In the genomic region with DNA sequence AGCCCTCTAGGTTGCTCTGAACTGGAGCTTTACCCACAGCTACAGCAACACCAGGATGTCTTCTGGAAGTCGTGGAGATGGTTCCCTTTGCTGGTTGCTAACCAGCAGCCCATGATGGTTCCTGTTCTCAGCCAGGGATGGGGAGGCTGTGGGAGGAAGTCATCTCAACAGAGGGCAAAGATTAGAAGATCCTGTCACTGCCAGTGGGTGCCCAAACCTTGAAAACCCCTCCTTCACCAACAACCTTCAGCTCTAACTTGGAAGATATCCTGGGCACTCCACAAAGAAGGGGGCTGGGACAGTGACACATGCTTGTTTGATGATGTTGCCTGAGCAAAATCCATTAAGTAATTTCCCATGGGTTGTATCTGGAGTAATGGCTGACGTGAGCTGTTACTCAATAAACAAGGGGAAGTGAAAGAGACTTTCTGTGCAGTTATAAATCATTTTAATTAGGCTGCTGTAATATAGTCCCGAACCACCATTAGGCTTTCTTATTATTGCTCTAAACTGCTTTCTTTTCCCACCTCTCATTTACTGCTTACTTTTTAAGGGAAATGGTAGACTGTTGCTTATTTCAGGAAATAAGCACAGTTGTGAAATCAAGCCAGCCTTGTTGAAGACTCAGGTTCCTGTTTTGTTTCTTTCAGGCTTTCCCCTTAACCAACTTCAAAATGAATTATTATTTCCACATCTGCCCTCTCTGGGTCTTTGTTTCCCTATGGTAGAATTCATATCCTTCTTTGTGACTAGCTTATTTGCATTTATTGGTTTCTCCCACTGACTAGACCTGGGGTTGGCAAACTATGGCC, we compare ENCODE assay signal across 8 cellular contexts.
DNase-seq lines count a peak whose midpoint lies in the region; ATAC-seq and TF ChIP-seq lines count a peak whose summit lies in the region.

No MANE protein-coding gene starts in this region.

- no peak overlapping the region for H3K9ac ChIP-seq in SK-N-MC (ENCODE audit: insufficient read length)

- no peaks in the 10 kb centered on the region for H3K4me1 ChIP-seq in lung (ENCODE audit: control insufficient read depth in 2 of 2, insufficient read depth in 2 of 2, low read length in 2 of 2)

- no peaks in the 10 kb centered on the region for H3K27me3 Mint-ChIP-seq in Calu3 (ENCODE audit: unreplicated experiment)

- peak; percentile 77 for ATAC-seq in HG02642 (IDR thresholded peaks at IDR 0.05; ENCODE audit: poor library complexity, unreplicated experiment)
- peak; percentile 60 for ATAC-seq in lung (ENCODE audit: insufficient read depth, low FRiP score)

- TF ChIP-seq POLR2A in erythroblast (IDR thresholded peaks at IDR 0.05; ENCODE audit: low read length), result no peak

- no peaks in the 10 kb centered on the region for H3K9me3 Mint-ChIP-seq in Calu3 (ENCODE audit: low read depth, unreplicated experiment)

- no peak overlapping the region for H3K4me3 Mint-ChIP-seq in Calu3 (ENCODE audit: low read depth, unreplicated experiment)

- H3K4me3 ChIP-seq in SK-N-MC (no peak overlapping the region), lung (no peak overlapping the region)

- H3K9me3 ChIP-seq in SK-N-MC (ENCODE audit: low read depth, low read length) (no peaks in the 10 kb centered on the region), lung (ENCODE audit: control insufficient read depth in 2 of 2, insufficient read depth in 1 of 2, low read length in 1 of 2) (peaks cover 0 to 3% of the 10 kb centered on the region in 2 donors)

- H3K27ac Mint-ChIP-seq in Calu3 (ENCODE audit: unreplicated experiment), result no peak overlapping the region

- CTCF ChIA-PET in Calu3 (lab: Charles Lee), result interaction anchor here (1.0 kb wide), 1 partner anchor 51 kb away, joined by 3 read pairs; no protein-coding TSS in a partner anchor

- H3K36me3 ChIP-seq in SK-N-MC (ENCODE audit: insufficient read depth, low read length), result no peaks in the 10 kb centered on the region
- H3K36me3 ChIP-seq in lung (ENCODE audit: control insufficient read depth in 2 of 2, insufficient read depth in 2 of 2, low read length in 2 of 2), result peaks cover 0 to 16% of the 10 kb centered on the region in 2 donors

- peak overlapping the region; percentile 22; the same call in 1 of the 2 replicates for H3K27ac ChIP-seq in SK-N-MC
- peak overlapping the region; percentile 17 to 45 for H3K27ac ChIP-seq in lung (ENCODE audit: low read depth in 1 of 2, low read length in 1 of 2)

- no peak for TF ChIP-seq CTCF in lung (IDR thresholded peaks at IDR 0.05; ENCODE audit: control extremely low read depth, extremely low read depth)
- TF ChIP-seq CTCF in Calu3 (IDR thresholded peaks at IDR 0.05; ENCODE audit: unreplicated experiment), result no peak

- no TSS peak for BruUV-seq in Calu3 (replicated peaks; lab: Mats Ljungman, UMichigan)

- peaks cover 25% of the 10 kb centered on the region for H3K4me1 Mint-ChIP-seq in Calu3 (ENCODE audit: low read depth, unreplicated experiment)

- DNase-seq in GM04504 (ENCODE audit: low read depth) (peak; percentile 60), SK-N-MC (ENCODE audit: low read depth, low spot score) (peak; percentile 55), lung (ENCODE audit: low spot score) (no peak), erythroblast (lab: John Stamatoyannopoulos, UW) (no peak), SW480 (ENCODE audit: low spot score) (no peak), Calu3 (no peak)
- no peak for DNase-seq in activated CD4-positive, CD25-positive, alpha-beta regulatory T cell treated with anti-CD3 and anti-CD28 coated beads, Interleukin-2, amount 50 U/mL, for 72 hours

- 14 to 35% methylated on average over 3 of the region's 3 CpGs for WGBS in lung, 2 donors

- intact Hi-C loops in Calu3 (cut with micrococcal nuclease; ENCODE audit: unreplicated experiment), result loop anchor here (5.0 kb wide), 1 partner anchor 250 kb away; no protein-coding TSS in a partner anchor

- no peaks in the 10 kb centered on the region for H3K27me3 ChIP-seq in lung (ENCODE audit: control insufficient read depth, insufficient read depth)

- no peaks in the 10 kb centered on the region for H3K36me3 Mint-ChIP-seq in Calu3 (ENCODE audit: insufficient read depth, unreplicated experiment)

Comparison
In these comparisons a context has a peak if more than half of its experiments do, and no peak if none do; other contexts are left out.
1. DNase-seq: peak in GM04504 (single experiment) and SK-N-MC (single experiment); none in lung (single experiment), erythroblast (0 of 2), activated CD4-positive, CD25-positive, alpha-beta regulatory T cell treated with anti-CD3 and anti-CD28 coated beads, Interleukin-2, amount 50 U/mL, for 72 hours (single experiment), SW480 (single experiment) and Calu3 (single experiment).